Comparison of ENCODE assay signal across 8 cellular contexts in genomic region chr3:184314363-184314699, GRCh38. TPM values are rescaled to one million over a fixed set of nuclear protein-coding genes. Genes with fewer than 3 reads are reported as not detected.
DNase-seq lines count a peak whose midpoint lies in the region; ATAC-seq and TF ChIP-seq lines count a peak whose summit lies in the region.

TSS of gene EIF4G1 (plus strand) at chr3:184314606. CDS start at chr3:184315797, 1,191 bp downstream.

- peaks cover 8% of the 10 kb centered on the region for H3K36me3 ChIP-seq in CD8-positive, alpha-beta T cell (ENCODE audit: insufficient read depth, low read length)

- H3K4me1 Mint-ChIP-seq in CD8-positive, alpha-beta T cell (ENCODE audit: low read depth): peaks cover 33% of the 10 kb centered on the region

- peak within 1 kb of the TSS; percentile 94 for H3K27ac Mint-ChIP-seq in CD8-positive, alpha-beta T cell

- peak; percentile 78 for ATAC-seq in CD8-positive, alpha-beta T cell
- ATAC-seq in GM19468 (IDR thresholded peaks at IDR 0.05; ENCODE audit: extremely low read depth, unreplicated experiment): peak; percentile 61

- H3K27me3 ChIP-seq in CD8-positive, alpha-beta T cell (ENCODE audit: insufficient read depth, low read length): no peaks in the 10 kb centered on the region

- H3K27me3 Mint-ChIP-seq in CD8-positive, alpha-beta T cell (ENCODE audit: low read depth): no peaks in the 10 kb centered on the region

- peaks cover 26% of the 10 kb centered on the region for H3K36me3 Mint-ChIP-seq in CD8-positive, alpha-beta T cell

- no peaks in the 10 kb centered on the region for H3K9me3 Mint-ChIP-seq in CD8-positive, alpha-beta T cell

- no peaks in the 10 kb centered on the region for H3K9me3 ChIP-seq in CD8-positive, alpha-beta T cell (ENCODE audit: low read length)

- peak within 1 kb of the TSS; percentile 80 for H3K27ac ChIP-seq in CD8-positive, alpha-beta T cell (ENCODE audit: low read depth, low read length)

- peak; percentile 83 to 94 (median 91) for DNase-seq in CD8-positive, alpha-beta T cell
- DNase-seq in HS-5 (ENCODE audit: low read depth) (peak; percentile 62), NK-92 (lab: John Stamatoyannopoulos, UW; ENCODE audit: unreplicated experiment) (peak; percentile 70), medulla oblongata (ENCODE audit: extremely low spot score) (peak; percentile 93)
- peak; percentile 95 for DNase-seq in activated CD8-positive, alpha-beta memory T cell treated with anti-CD3 and anti-CD28 coated beads for 24 hours
- peak; percentile 86 for DNase-seq in effector CD8-positive, alpha-beta T cell (lab: John Stamatoyannopoulos, UW)
- DNase-seq in stimulated activated CD8-positive, alpha-beta memory T cell treated with anti-CD3 and anti-CD28 coated beads, Interleukin-12 subunit alpha, Interleukin-12 subunit beta, amount 100 ng/mL, for 1 hour (ENCODE audit: low read depth): peak; percentile 88

- H3K4me3 ChIP-seq in CD8-positive, alpha-beta T cell (ENCODE audit: low read depth, low read length): peak within 1 kb of the TSS; percentile 60

- POLR2A ChIA-PET in CD8-positive, alpha-beta T cell (lab: Charles Lee): no interaction called here

- intact Hi-C loops in CD8-positive, alpha-beta T cell (cut with DNase I, micrococcal nuclease): loop anchor here (1.0 to 5.0 kb wide), 8 partner anchors 15 to 677 kb away; partner anchors contain the start of genes EEF1AKMT4 (in 2 of the 2), PSMD2 (in 2 of the 2), ALG3 (in 1 of the 2) and AP2M1 (in 1 of the 2)

- H3K4me3 Mint-ChIP-seq in CD8-positive, alpha-beta T cell: peak within 1 kb of the TSS; percentile 87

- H3K4me1 ChIP-seq in CD8-positive, alpha-beta T cell (ENCODE audit: insufficient read depth, low read length): peaks cover 23% of the 10 kb centered on the region

- TF ChIP-seq CTCF in CD8-positive, alpha-beta T cell (IDR thresholded peaks at IDR 0.05): no peak

- CTCF ChIA-PET in CD8-positive, alpha-beta T cell (lab: Charles Lee): no interaction called here

RNA-seq across cellular contexts. Expression of gene EIF4G1, which starts in this region (rescaled TPM):
- 100 to 1,000 TPM; 220 to 235 TPM for total RNA-seq in CD8-positive, alpha-beta T cell

Comparison
In these comparisons a context has a peak if more than half of its experiments do, and no peak if none do; other contexts are left out.
1. Peak in every context shown above with its lines: DNase-seq, ATAC-seq, H3K4me3 ChIP-seq and H3K27ac ChIP-seq.